18 cellular contexts compared by ENCODE assay signal in genomic region chr2:46202453-46202852, GRCh38.
DNase-seq lines count a peak whose midpoint lies in the region; ATAC-seq, FAIRE-seq and TF ChIP-seq lines count a peak whose summit lies in the region.
"Had no signal": no experiment of that assay in that cellular context is flagged by ENCODE, and none has a peak within 500 bp of the region (broad histone marks: within the 10 kb centered on the region; RNA-seq: fewer than 3 reads in every experiment).

No MANE protein-coding gene starts in this region.

- no peak overlapping the region for H3K4me3 ChIP-seq in K562
- H3K4me3 ChIP-seq: A549 had no signal

- intact Hi-C loops in K562 (cut with micrococcal nuclease) (no loop called here), natural killer cell (cut with micrococcal nuclease) (no loop called here), cardiac septum (cut with DNase I) (no loop called here)

- H3K4me1 Mint-ChIP-seq in natural killer cell, result peaks cover 21 to 25% of the 10 kb centered on the region in 2 donors

- FAIRE-seq in K562 (lab: Jason Lieb, UNC), result peak; percentile 64
- FAIRE-seq: A549, D721Med, HTR-8/SVneo had no signal

- H3K36me3 Mint-ChIP-seq in natural killer cell, result no peaks in the 10 kb centered on the region
- H3K36me3 Mint-ChIP-seq: CD4-positive, alpha-beta memory T cell had no signal

- BruUV-seq in K562 (replicated peaks; lab: Mats Ljungman, UMichigan), result no TSS peak

- H3K4me1 ChIP-seq in K562 (replicated peaks in 1 of 2; ENCODE audit: control insufficient read depth in 2 of 2, insufficient read depth in 2 of 2, low read length in 2 of 2), result peaks cover 4 to 20% of the 10 kb centered on the region in 2 experiments; a peak in 4 of 5 replicates
- H3K4me1 ChIP-seq: A549, BE2C had no signal

- no peak overlapping the region for H3K9ac ChIP-seq in K562 (ENCODE audit: insufficient read depth in 1 of 2, low read depth in 2 of 2, low read length in 2 of 2)

- H3K9me1 ChIP-seq in K562 (ENCODE audit: control insufficient read depth, insufficient read depth, low read length), result no peaks in the 10 kb centered on the region

- H3K4me3 Mint-ChIP-seq in natural killer cell, result no peak overlapping the region
- H3K4me3 Mint-ChIP-seq: CD4-positive, alpha-beta memory T cell had no signal

- ATAC-seq in K562 (peak; percentile 59; the same call in 2 of the 3 replicates), GM21576 (IDR thresholded peaks at IDR 0.05; ENCODE audit: unreplicated experiment) (no peak), natural killer cell (no peak)
- ATAC-seq: A549 had no signal

- TF ChIP-seq EP300 in K562 (IDR thresholded peaks at IDR 0.05; ENCODE audit: low read length), result 0 out of 2 replicates have a peak, but pooled peaks have one; percentile 11

- no peak overlapping the region; the same call in 1 of the 2 replicates for H3K4me2 ChIP-seq in K562 (ENCODE audit: insufficient read depth, low read length)
- H3K4me2 ChIP-seq: A549 had no signal

- POLR2A ChIA-PET in K562 (lab: Yijun Ruan, JAX), result interaction anchor here (0.6 to 1.1 kb wide), 5 partner anchors 9 to 424 kb away, joined by 3 to 4 read pairs (median 3); no protein-coding TSS in a partner anchor

- H2AFZ ChIP-seq in K562 (ENCODE audit: low read depth, low read length), result peak overlapping the region; percentile 70

- peaks cover 0 to 4% of the 10 kb centered on the region in 2 donors for H3K27me3 Mint-ChIP-seq in natural killer cell (ENCODE audit: low read depth in 2 of 2)
- H3K27me3 Mint-ChIP-seq: CD4-positive, alpha-beta memory T cell had no signal

- DNase-seq in CMK (ENCODE audit: low read depth) (peak; percentile 29), ELF-1 (ENCODE audit: low read depth, low spot score) (peak; percentile 83), RPMI7951 (ENCODE audit: low read depth) (peak; percentile 24), K562 (ENCODE audit: extremely low read depth in 1 of 4, low spot score in 3 of 4) (peak in 1 of 4 experiments; percentile 52), natural killer cell (no peak), cardiac septum (ENCODE audit: low spot score) (no peak)
- DNase-seq in stimulated activated CD4-positive, alpha-beta T cell treated with anti-CD3 and anti-CD28 coated beads, Interleukin-4, amount 100 ng/mL, for 24 hours, result no peak
- DNase-seq: BE2C; CD4-positive, alpha-beta memory T cell; COR-L47; DND-41; GF-D8; HCEC 1CT had no signal

- TF ChIP-seq CTCF in K562 (IDR thresholded peaks at IDR 0.05 in 2 of 3, conservative IDR thresholded peaks at IDR 0.05 in 1 of 3; ENCODE audit: insufficient read depth in 2 of 3, low read depth in 1 of 3, low read length in 3 of 3), result no peak
- no peak for TF ChIP-seq CTCF in natural killer cell (IDR thresholded peaks at IDR 0.05)

- no peaks in the 10 kb centered on the region for H3K9me3 ChIP-seq in K562 (replicated peaks; ENCODE audit: control insufficient read depth, insufficient read depth, low read depth, low read length)
- H3K9me3 ChIP-seq: BE2C had no signal

- no peaks in the 10 kb centered on the region for H4K20me1 ChIP-seq in K562 (replicated peaks; ENCODE audit: control insufficient read depth, insufficient read depth, low read length)

- no peak for TF ChIP-seq POLR2A in K562 (conservative IDR thresholded peaks at IDR 0.05)

- WGBS in K562 (ENCODE audit: insufficient coverage, low coverage, missing lambda C conversion rate), result 0% methylated on average over 1 of the region's 1 CpG

- in situ Hi-C loops in K562 (cut with MboI), result no loop called here

- H3K9me3 Mint-ChIP-seq in natural killer cell, result no peaks in the 10 kb centered on the region

- CTCF ChIA-PET in K562 (lab: Yijun Ruan, JAX; ENCODE audit: low intra/inter-chr PET ratio), result no interaction called here

- H3K27ac ChIP-seq in K562 (ENCODE audit: extremely low read depth, low read depth, low read length), result peak overlapping the region; percentile 23; the same call in 1 of the 3 replicates
- H3K27ac ChIP-seq: A549, C4-2B had no signal

- no peaks in the 10 kb centered on the region for H3K36me3 ChIP-seq in K562 (ENCODE audit: control insufficient read depth, insufficient read depth, low read length)
- H3K36me3 ChIP-seq: BE2C had no signal

- no peaks in the 10 kb centered on the region for H3K79me2 ChIP-seq in K562 (ENCODE audit: control insufficient read depth, insufficient read depth, low read length)

- no peak overlapping the region for H3K27ac Mint-ChIP-seq in natural killer cell

- no peaks in the 10 kb centered on the region for H3K27me3 ChIP-seq in K562 (ENCODE audit: control insufficient read depth in 2 of 2, insufficient read depth in 2 of 2, low read length in 2 of 2)
- H3K27me3 ChIP-seq: BE2C had no signal

- no peak for TF ChIP-seq RAD21 in K562 (CRISPR knock-in tag; conservative IDR thresholded peaks at IDR 0.05 in 1 of 2, IDR thresholded peaks at IDR 0.05 in 1 of 2)

TF ChIP-seq in K562, 482 proteins besides CTCF, POLR2A, EP300 and RAD21 (continues in another document):
- TF ChIP-seq CC2D1A (IDR thresholded peaks at IDR 0.05), result peak; percentile 57; the same call in 1 of the 2 replicates
- TF ChIP-seq NKRF (IDR thresholded peaks at IDR 0.05; ENCODE audit: borderline replicate concordance), result no peak
- no peak for TF ChIP-seq TSC22D4 (tag; IDR thresholded peaks at IDR 0.05)
- peak; percentile 27 for TF ChIP-seq CCNT2 (IDR thresholded peaks at IDR 0.05; ENCODE audit: borderline replicate concordance, extremely low read depth, insufficient read length, low read depth, low read length)
- no peak for TF ChIP-seq XRCC4 (IDR thresholded peaks at IDR 0.05; ENCODE audit: extremely low read depth, insufficient read depth, insufficient read length)
- TF ChIP-seq, protein P1, sequence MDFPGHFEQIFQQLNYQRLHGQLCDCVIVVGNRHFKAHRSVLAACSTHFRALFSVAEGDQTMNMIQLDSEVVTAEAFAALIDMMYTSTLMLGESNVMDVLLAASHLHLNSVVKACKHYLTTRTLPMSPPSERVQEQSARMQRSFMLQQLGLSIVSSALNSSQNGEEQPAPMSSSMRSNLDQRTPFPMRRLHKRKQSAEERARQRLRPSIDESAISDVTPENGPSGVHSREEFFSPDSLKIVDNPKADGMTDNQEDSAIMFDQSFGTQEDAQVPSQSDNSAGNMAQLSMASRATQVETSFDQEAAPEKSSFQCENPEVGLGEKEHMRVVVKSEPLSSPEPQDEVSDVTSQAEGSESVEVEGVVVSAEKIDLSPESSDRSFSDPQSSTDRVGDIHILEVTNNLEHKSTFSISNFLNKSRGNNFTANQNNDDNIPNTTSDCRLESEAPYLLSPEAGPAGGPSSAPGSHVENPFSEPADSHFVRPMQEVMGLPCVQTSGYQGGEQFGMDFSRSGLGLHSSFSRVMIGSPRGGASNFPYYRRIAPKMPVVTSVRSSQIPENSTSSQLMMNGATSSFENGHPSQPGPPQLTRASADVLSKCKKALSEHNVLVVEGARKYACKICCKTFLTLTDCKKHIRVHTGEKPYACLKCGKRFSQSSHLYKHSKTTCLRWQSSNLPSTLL (IDR thresholded peaks at IDR 0.05), result peak; percentile 58; the same call in 1 of the 2 replicates
- TF ChIP-seq, protein P2, sequence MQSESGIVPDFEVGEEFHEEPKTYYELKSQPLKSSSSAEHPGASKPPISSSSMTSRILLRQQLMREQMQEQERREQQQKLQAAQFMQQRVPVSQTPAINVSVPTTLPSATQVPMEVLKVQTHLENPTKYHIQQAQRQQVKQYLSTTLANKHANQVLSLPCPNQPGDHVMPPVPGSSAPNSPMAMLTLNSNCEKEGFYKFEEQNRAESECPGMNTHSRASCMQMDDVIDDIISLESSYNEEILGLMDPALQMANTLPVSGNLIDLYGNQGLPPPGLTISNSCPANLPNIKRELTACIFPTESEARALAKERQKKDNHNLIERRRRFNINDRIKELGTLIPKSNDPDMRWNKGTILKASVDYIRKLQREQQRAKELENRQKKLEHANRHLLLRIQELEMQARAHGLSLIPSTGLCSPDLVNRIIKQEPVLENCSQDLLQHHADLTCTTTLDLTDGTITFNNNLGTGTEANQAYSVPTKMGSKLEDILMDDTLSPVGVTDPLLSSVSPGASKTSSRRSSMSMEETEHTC (IDR thresholded peaks at IDR 0.05), result no peak
- peak; percentile 43; the same call in 1 of the 2 replicates for TF ChIP-seq SOX6 (IDR thresholded peaks at IDR 0.05)
- no peak for TF ChIP-seq HMG20A (CRISPR knock-in tag; conservative IDR thresholded peaks at IDR 0.05)
- no peak for TF ChIP-seq THRAP3 (IDR thresholded peaks at IDR 0.05; ENCODE audit: borderline replicate concordance)
- TF ChIP-seq ATF7 (IDR thresholded peaks at IDR 0.05), result peak; percentile 10; the same call in 1 of the 2 replicates
- TF ChIP-seq CBFA2T3 (IDR thresholded peaks at IDR 0.05), result peak; percentile 61
- peak; percentile 69 for TF ChIP-seq TAL1 (IDR thresholded peaks at IDR 0.05)
- peak; percentile 83 for TF ChIP-seq ARID1B (IDR thresholded peaks at IDR 0.05)
- peak; percentile 43 for TF ChIP-seq NCOR1 (IDR thresholded peaks at IDR 0.05)
- peak; percentile 49; the same call in 1 of the 2 replicates for TF ChIP-seq EHMT2 (IDR thresholded peaks at IDR 0.05)
- 0 out of 4 replicates have a peak, but pooled peaks of 1 of the 2 experiments have one; percentile 22 for TF ChIP-seq FOXK2 (conservative IDR thresholded peaks at IDR 0.05 in 1 of 2, IDR thresholded peaks at IDR 0.05 in 1 of 2; ENCODE audit: low read depth in 2 of 2)
- peak; percentile 26; the same call in 1 of the 2 replicates for TF ChIP-seq JUND (IDR thresholded peaks at IDR 0.05; ENCODE audit: borderline replicate concordance, low read depth, low read length)
- no peak for TF ChIP-seq JUND (tag; IDR thresholded peaks at IDR 0.05; ENCODE audit: borderline replicate concordance, low read depth, low read length)

Comparison
In these comparisons a context has a peak if more than half of its experiments do, and no peak if none do; other contexts are left out.
1. DNase-seq: peak in CMK (single experiment), ELF-1 (single experiment) and RPMI7951 (single experiment); none in stimulated activated CD4-positive, alpha-beta T cell treated with anti-CD3 and anti-CD28 coated beads, Interleukin-4, amount 100 ng/mL, for 24 hours (single experiment), natural killer cell (single experiment) and cardiac septum (single experiment).